Comparison of ENCODE assay signal across 1 cellular context in the genomic region with DNA sequence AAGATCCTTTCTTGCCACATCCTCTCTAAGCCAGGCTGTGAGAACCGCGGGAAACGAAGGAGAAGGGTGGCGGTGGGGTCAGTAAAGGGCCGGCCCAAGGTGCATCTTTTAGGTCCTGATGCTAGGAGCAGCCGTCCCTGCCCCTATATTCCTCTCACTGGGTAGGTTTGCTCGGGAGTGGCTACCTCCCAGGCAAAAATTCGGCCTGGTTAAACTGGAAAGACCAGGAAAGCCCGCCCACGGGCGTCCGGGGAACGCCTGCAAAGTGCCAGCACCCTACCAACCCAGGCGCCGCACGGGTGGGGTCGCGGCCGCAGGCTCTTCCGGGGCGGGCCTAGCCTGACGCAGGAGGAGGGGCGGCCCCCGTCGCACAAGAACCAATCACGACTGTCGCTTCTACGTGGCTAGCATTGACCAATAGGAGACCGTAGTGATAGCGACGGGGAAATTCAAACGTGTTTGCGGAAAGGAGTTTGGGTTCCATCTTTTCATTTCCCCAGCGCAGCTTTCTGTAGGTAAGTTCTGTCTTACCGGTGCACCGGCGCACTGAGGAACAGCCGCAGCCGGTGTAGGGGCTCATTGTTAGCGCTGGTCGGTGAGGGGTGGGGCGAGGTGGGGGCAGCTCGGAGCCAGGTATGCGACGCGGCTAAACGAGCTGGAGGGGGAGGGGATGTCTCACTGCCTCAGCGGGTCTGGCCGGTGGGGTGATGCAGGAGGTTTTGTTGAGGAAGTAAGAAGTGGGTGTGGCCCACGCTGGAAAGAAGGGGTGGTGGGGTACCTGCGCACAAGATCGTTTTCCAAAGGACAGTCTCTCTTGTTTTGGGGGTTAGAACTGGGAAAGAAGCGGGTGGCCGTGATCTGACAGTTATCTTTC.
TF ChIP-seq lines count a peak whose summit lies in the region.

A gene (plus strand): TSS at position 451 of the 874 bp plus-strand sequence. CDS start 1,195 bp downstream, outside the sequence.

TF ChIP-seq in HepG2, 621 proteins besides CTCF, POLR2A, EP300 and RAD21 (continued from another document and continues in another):
- TF ChIP-seq, protein P1, sequence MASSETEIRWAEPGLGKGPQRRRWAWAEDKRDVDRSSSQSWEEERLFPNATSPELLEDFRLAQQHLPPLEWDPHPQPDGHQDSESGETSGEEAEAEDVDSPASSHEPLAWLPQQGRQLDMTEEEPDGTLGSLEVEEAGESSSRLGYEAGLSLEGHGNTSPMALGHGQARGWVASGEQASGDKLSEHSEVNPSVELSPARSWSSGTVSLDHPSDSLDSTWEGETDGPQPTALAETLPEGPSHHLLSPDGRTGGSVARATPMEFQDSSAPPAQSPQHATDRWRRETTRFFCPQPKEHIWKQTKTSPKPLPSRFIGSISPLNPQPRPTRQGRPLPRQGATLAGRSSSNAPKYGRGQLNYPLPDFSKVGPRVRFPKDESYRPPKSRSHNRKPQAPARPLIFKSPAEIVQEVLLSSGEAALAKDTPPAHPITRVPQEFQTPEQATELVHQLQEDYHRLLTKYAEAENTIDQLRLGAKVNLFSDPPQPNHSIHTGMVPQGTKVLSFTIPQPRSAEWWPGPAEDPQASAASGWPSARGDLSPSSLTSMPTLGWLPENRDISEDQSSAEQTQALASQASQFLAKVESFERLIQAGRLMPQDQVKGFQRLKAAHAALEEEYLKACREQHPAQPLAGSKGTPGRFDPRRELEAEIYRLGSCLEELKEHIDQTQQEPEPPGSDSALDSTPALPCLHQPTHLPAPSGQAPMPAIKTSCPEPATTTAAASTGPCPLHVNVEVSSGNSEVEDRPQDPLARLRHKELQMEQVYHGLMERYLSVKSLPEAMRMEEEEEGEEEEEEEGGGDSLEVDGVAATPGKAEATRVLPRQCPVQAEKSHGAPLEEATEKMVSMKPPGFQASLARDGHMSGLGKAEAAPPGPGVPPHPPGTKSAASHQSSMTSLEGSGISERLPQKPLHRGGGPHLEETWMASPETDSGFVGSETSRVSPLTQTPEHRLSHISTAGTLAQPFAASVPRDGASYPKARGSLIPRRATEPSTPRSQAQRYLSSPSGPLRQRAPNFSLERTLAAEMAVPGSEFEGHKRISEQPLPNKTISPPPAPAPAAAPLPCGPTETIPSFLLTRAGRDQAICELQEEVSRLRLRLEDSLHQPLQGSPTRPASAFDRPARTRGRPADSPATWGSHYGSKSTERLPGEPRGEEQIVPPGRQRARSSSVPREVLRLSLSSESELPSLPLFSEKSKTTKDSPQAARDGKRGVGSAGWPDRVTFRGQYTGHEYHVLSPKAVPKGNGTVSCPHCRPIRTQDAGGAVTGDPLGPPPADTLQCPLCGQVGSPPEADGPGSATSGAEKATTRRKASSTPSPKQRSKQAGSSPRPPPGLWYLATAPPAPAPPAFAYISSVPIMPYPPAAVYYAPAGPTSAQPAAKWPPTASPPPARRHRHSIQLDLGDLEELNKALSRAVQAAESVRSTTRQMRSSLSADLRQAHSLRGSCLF (CRISPR knock-in tag; IDR thresholded peaks at IDR 0.05; ENCODE audit: borderline replicate concordance) = no peak
- TF ChIP-seq REPIN1 (CRISPR knock-in tag; IDR thresholded peaks at IDR 0.05; ENCODE audit: borderline replicate concordance, low read depth) (0 out of 2 replicates have a peak, but pooled peaks have one; percentile 41), ZNF644 (CRISPR knock-in tag; IDR thresholded peaks at IDR 0.05; ENCODE audit: low read depth) (0 out of 2 replicates have a peak, but pooled peaks have one; percentile 5), KLF11 (CRISPR knock-in tag; IDR thresholded peaks at IDR 0.05) (no peak), ZNF616 (CRISPR knock-in tag; IDR thresholded peaks at IDR 0.05; ENCODE audit: low read depth) (no peak), SP2 (CRISPR knock-in tag; IDR thresholded peaks at IDR 0.05) (peak; percentile 81), TP53 (CRISPR knock-in tag; conservative IDR thresholded peaks at IDR 0.05) (no peak), ZNF260 (CRISPR knock-in tag; IDR thresholded peaks at IDR 0.05; ENCODE audit: borderline replicate concordance, low read depth) (no peak), ZNF235 (CRISPR knock-in tag; IDR thresholded peaks at IDR 0.05; ENCODE audit: borderline replicate concordance) (0 out of 2 replicates have a peak, but pooled peaks have one; percentile 29), SIN3B (IDR thresholded peaks at IDR 0.05; ENCODE audit: low read length) (peak; percentile 99), ZNF431 (CRISPR knock-in tag; IDR thresholded peaks at IDR 0.05; ENCODE audit: borderline replicate concordance, low read depth) (0 out of 2 replicates have a peak, but pooled peaks have one; percentile 22), TGIF2 (CRISPR knock-in tag; IDR thresholded peaks at IDR 0.05) (peak; percentile 95), ZNF256 (CRISPR knock-in tag; conservative IDR thresholded peaks at IDR 0.05) (no peak), XBP1 (CRISPR knock-in tag; IDR thresholded peaks at IDR 0.05) (no peak), RAD51 (IDR thresholded peaks at IDR 0.05; ENCODE audit: borderline replicate concordance) (no peak), ZFP36L1 (CRISPR knock-in tag; IDR thresholded peaks at IDR 0.05) (peak; percentile 56; the same call in 1 of the 2 replicates), TEAD2 (CRISPR knock-in tag; IDR thresholded peaks at IDR 0.05) (no peak), ZNF850 (CRISPR knock-in tag; conservative IDR thresholded peaks at IDR 0.05) (no peak), RNF2 (conservative IDR thresholded peaks at IDR 0.05; ENCODE audit: low read depth) (no peak), NCOR1 (IDR thresholded peaks at IDR 0.05; ENCODE audit: borderline replicate concordance, low read length) (no peak), ZNF496 (CRISPR knock-in tag; IDR thresholded peaks at IDR 0.05; ENCODE audit: insufficient replicate concordance) (no peak), ZNF136 (CRISPR knock-in tag; IDR thresholded peaks at IDR 0.05; ENCODE audit: low read depth) (no peak), SNRNP70 (IDR thresholded peaks at IDR 0.05; ENCODE audit: low read depth, low read length) (no peak), ATF7 (IDR thresholded peaks at IDR 0.05) (no peak), ATF7 (CRISPR knock-in tag; IDR thresholded peaks at IDR 0.05) (no peak), ZNF264 (CRISPR knock-in tag; IDR thresholded peaks at IDR 0.05) (no peak), MIER2 (CRISPR knock-in tag; IDR thresholded peaks at IDR 0.05) (no peak)
- TF ChIP-seq, protein P2, sequence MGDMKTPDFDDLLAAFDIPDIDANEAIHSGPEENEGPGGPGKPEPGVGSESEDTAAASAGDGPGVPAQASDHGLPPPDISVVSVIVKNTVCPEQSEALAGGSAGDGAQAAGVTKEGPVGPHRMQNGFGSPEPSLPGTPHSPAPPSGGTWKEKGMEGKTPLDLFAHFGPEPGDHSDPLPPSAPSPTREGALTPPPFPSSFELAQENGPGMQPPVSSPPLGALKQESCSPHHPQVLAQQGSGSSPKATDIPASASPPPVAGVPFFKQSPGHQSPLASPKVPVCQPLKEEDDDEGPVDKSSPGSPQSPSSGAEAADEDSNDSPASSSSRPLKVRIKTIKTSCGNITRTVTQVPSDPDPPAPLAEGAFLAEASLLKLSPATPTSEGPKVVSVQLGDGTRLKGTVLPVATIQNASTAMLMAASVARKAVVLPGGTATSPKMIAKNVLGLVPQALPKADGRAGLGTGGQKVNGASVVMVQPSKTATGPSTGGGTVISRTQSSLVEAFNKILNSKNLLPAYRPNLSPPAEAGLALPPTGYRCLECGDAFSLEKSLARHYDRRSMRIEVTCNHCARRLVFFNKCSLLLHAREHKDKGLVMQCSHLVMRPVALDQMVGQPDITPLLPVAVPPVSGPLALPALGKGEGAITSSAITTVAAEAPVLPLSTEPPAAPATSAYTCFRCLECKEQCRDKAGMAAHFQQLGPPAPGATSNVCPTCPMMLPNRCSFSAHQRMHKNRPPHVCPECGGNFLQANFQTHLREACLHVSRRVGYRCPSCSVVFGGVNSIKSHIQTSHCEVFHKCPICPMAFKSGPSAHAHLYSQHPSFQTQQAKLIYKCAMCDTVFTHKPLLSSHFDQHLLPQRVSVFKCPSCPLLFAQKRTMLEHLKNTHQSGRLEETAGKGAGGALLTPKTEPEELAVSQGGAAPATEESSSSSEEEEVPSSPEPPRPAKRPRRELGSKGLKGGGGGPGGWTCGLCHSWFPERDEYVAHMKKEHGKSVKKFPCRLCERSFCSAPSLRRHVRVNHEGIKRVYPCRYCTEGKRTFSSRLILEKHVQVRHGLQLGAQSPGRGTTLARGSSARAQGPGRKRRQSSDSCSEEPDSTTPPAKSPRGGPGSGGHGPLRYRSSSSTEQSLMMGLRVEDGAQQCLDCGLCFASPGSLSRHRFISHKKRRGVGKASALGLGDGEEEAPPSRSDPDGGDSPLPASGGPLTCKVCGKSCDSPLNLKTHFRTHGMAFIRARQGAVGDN (CRISPR knock-in tag; IDR thresholded peaks at IDR 0.05) = peak; percentile 71; the same call in 1 of the 2 replicates
- TF ChIP-seq, protein P3, sequence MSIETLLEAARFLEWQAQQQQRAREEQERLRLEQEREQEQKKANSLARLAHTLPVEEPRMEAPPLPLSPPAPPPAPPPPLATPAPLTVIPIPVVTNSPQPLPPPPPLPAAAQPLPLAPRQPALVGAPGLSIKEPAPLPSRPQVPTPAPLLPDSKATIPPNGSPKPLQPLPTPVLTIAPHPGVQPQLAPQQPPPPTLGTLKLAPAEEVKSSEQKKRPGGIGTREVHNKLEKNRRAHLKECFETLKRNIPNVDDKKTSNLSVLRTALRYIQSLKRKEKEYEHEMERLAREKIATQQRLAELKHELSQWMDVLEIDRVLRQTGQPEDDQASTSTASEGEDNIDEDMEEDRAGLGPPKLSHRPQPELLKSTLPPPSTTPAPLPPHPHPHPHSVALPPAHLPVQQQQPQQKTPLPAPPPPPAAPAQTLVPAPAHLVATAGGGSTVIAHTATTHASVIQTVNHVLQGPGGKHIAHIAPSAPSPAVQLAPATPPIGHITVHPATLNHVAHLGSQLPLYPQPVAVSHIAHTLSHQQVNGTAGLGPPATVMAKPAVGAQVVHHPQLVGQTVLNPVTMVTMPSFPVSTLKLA (IDR thresholded peaks at IDR 0.05) = 0 out of 2 replicates have a peak, but pooled peaks have one; percentile 13
- TF ChIP-seq, protein P4, sequence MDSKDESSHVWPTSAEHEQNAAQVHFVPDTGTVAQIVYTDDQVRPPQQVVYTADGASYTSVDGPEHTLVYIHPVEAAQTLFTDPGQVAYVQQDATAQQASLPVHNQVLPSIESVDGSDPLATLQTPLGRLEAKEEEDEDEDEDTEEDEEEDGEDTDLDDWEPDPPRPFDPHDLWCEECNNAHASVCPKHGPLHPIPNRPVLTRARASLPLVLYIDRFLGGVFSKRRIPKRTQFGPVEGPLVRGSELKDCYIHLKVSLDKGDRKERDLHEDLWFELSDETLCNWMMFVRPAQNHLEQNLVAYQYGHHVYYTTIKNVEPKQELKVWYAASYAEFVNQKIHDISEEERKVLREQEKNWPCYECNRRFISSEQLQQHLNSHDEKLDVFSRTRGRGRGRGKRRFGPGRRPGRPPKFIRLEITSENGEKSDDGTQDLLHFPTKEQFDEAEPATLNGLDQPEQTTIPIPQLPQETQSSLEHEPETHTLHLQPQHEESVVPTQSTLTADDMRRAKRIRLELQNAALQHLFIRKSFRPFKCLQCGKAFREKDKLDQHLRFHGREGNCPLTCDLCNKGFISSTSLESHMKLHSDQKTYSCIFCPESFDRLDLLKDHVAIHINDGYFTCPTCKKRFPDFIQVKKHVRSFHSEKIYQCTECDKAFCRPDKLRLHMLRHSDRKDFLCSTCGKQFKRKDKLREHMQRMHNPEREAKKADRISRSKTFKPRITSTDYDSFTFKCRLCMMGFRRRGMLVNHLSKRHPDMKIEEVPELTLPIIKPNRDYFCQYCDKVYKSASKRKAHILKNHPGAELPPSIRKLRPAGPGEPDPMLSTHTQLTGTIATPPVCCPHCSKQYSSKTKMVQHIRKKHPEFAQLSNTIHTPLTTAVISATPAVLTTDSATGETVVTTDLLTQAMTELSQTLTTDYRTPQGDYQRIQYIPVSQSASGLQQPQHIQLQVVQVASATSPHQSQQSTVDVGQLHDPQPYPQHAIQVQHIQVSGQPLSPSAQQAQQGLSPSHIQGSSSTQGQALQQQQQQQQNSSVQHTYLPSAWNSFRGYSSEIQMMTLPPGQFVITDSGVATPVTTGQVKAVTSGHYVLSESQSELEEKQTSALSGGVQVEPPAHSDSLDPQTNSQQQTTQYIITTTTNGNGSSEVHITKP (CRISPR knock-in tag; IDR thresholded peaks at IDR 0.05; ENCODE audit: low read depth) = no peak
- TF ChIP-seq, protein P5, sequence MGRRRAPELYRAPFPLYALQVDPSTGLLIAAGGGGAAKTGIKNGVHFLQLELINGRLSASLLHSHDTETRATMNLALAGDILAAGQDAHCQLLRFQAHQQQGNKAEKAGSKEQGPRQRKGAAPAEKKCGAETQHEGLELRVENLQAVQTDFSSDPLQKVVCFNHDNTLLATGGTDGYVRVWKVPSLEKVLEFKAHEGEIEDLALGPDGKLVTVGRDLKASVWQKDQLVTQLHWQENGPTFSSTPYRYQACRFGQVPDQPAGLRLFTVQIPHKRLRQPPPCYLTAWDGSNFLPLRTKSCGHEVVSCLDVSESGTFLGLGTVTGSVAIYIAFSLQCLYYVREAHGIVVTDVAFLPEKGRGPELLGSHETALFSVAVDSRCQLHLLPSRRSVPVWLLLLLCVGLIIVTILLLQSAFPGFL (CRISPR knock-in tag; IDR thresholded peaks at IDR 0.05) = no peak
- TF ChIP-seq, protein P6, sequence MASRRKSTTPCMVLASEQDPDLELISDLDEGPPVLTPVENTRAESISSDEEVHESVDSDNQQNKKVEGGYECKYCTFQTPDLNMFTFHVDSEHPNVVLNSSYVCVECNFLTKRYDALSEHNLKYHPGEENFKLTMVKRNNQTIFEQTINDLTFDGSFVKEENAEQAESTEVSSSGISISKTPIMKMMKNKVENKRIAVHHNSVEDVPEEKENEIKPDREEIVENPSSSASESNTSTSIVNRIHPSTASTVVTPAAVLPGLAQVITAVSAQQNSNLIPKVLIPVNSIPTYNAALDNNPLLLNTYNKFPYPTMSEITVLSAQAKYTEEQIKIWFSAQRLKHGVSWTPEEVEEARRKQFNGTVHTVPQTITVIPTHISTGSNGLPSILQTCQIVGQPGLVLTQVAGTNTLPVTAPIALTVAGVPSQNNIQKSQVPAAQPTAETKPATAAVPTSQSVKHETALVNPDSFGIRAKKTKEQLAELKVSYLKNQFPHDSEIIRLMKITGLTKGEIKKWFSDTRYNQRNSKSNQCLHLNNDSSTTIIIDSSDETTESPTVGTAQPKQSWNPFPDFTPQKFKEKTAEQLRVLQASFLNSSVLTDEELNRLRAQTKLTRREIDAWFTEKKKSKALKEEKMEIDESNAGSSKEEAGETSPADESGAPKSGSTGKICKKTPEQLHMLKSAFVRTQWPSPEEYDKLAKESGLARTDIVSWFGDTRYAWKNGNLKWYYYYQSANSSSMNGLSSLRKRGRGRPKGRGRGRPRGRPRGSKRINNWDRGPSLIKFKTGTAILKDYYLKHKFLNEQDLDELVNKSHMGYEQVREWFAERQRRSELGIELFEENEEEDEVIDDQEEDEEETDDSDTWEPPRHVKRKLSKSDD (CRISPR knock-in tag; IDR thresholded peaks at IDR 0.05; ENCODE audit: low read depth) = 0 out of 2 replicates have a peak, but pooled peaks have one; percentile 35
- TF ChIP-seq, protein P7, sequence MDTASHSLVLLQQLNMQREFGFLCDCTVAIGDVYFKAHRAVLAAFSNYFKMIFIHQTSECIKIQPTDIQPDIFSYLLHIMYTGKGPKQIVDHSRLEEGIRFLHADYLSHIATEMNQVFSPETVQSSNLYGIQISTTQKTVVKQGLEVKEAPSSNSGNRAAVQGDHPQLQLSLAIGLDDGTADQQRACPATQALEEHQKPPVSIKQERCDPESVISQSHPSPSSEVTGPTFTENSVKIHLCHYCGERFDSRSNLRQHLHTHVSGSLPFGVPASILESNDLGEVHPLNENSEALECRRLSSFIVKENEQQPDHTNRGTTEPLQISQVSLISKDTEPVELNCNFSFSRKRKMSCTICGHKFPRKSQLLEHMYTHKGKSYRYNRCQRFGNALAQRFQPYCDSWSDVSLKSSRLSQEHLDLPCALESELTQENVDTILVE (CRISPR knock-in tag; IDR thresholded peaks at IDR 0.05) = peak; percentile 64; the same call in 1 of the 2 replicates
